8 cellular contexts compared by ENCODE assay signal in genomic region chr1:203593723-203594122, GRCh38. TPM values are rescaled to one million over a fixed set of nuclear protein-coding genes. Genes with fewer than 3 reads are reported as not detected.
DNase-seq lines count a peak whose midpoint lies in the region; ATAC-seq and TF ChIP-seq lines count a peak whose summit lies in the region.

No MANE protein-coding gene starts in this region.

- no peak for ATAC-seq in HG03571 (IDR thresholded peaks at IDR 0.05; ENCODE audit: unreplicated experiment)

- no peaks in the 10 kb centered on the region for H3K9me3 ChIP-seq in BE2C

- peak; percentile 33 for TF ChIP-seq CTCF in BE2C (IDR thresholded peaks at IDR 0.05; ENCODE audit: low read depth, low read length)
- peak; percentile 10; the same call in 1 of the 2 replicates for TF ChIP-seq CTCF in LNCaP clone FGC (IDR thresholded peaks at IDR 0.05; ENCODE audit: control insufficient read depth, extremely low read depth, insufficient read depth)

- no peak overlapping the region for H3K4me3 Mint-ChIP-seq in activated CD4-positive, alpha-beta T cell treated with anti-CD3 and anti-CD28 coated beads, Interleukin-2, amount 10 ng/mL, durations not matched to agents 7 days and 5 days

- H3K27me3 Mint-ChIP-seq in activated CD4-positive, alpha-beta T cell treated with anti-CD3 and anti-CD28 coated beads, Interleukin-2, amount 10 ng/mL, durations not matched to agents 7 days and 5 days = peaks cover 5% of the 10 kb centered on the region

- CTCF ChIA-PET in activated CD4-positive, alpha-beta T cell treated with anti-CD3 and anti-CD28 coated beads, Interleukin-2, amount 10 ng/mL, durations not matched to agents 7 days and 5 days (lab: Charles Lee) = interaction anchor here (0.5 to 2.6 kb wide), 12 partner anchors 11 to 252 kb away, joined by 3 to 11 read pairs (median 4); partner anchors contain the start of gene ATP2B4

- no peaks in the 10 kb centered on the region for H3K36me3 ChIP-seq in BE2C

- no peak for DNase-seq in BE2C
- DNase-seq in LNCaP clone FGC (ENCODE audit: low read depth) = no peak
- peak; percentile 60 for DNase-seq in activated CD4-positive, alpha-beta T cell treated with anti-CD3 and anti-CD28 coated beads, Interleukin-2, amount 10 ng/mL, durations not matched to agents 7 days and 5 days
- DNase-seq in erythroblast (lab: John Stamatoyannopoulos, UW) = peak; percentile 26 to 54
- DNase-seq in stimulated activated CD4-positive, alpha-beta T cell treated with anti-CD3 and anti-CD28 coated beads, Interleukin-2, amount 100 ng/mL, for 24 hours = peak; percentile 54 to 60
- DNase-seq in iPS-NIHi7 (ENCODE audit: extremely low spot score) = no peak
- no peak for DNase-seq in NCI-H2029 (lab: John Stamatoyannopoulos, UW)

- H3K4me3 ChIP-seq in BE2C (ENCODE audit: low read depth, low read length) (no peak overlapping the region), LNCaP clone FGC (ENCODE audit: low read depth, low read length) (no peak overlapping the region)

- no peak for TF ChIP-seq POLR2A in erythroblast (IDR thresholded peaks at IDR 0.05; ENCODE audit: low read length)

- no peaks in the 10 kb centered on the region for H3K36me3 Mint-ChIP-seq in activated CD4-positive, alpha-beta T cell treated with anti-CD3 and anti-CD28 coated beads, Interleukin-2, amount 10 ng/mL, durations not matched to agents 7 days and 5 days (ENCODE audit: low read depth)

- no peaks in the 10 kb centered on the region for H3K9me3 Mint-ChIP-seq in activated CD4-positive, alpha-beta T cell treated with anti-CD3 and anti-CD28 coated beads, Interleukin-2, amount 10 ng/mL, durations not matched to agents 7 days and 5 days

- H3K27me3 ChIP-seq in BE2C = no peaks in the 10 kb centered on the region

- H3K4me1 Mint-ChIP-seq in activated CD4-positive, alpha-beta T cell treated with anti-CD3 and anti-CD28 coated beads, Interleukin-2, amount 10 ng/mL, durations not matched to agents 7 days and 5 days = peaks cover 18% of the 10 kb centered on the region

- POLR2A ChIA-PET in activated CD4-positive, alpha-beta T cell treated with anti-CD3 and anti-CD28 coated beads, Interleukin-2, amount 10 ng/mL, durations not matched to agents 7 days and 5 days (lab: Charles Lee) = no interaction called here

- peaks cover 3% of the 10 kb centered on the region; the same call in 1 of the 2 replicates for H3K4me1 ChIP-seq in BE2C

- peak overlapping the region; percentile 60 for H3K27ac Mint-ChIP-seq in activated CD4-positive, alpha-beta T cell treated with anti-CD3 and anti-CD28 coated beads, Interleukin-2, amount 10 ng/mL, durations not matched to agents 7 days and 5 days

RNA-seq across cellular contexts. Expression of gene ATP2B4, which starts 32.9 kb away (rescaled TPM):
- polyA plus RNA-seq in BE2C (2012; ENCODE audit: insufficient read depth, insufficient read length, low read depth) = 2.6 TPM
- total RNA-seq in activated CD4-positive, alpha-beta T cell treated with anti-CD3 and anti-CD28 coated beads, Interleukin-2, amount 10 ng/mL, durations not matched to agents 7 days and 5 days = 10 to 100 TPM; 77.8 to 82.4 TPM

Comparison
In these comparisons a context has a peak if more than half of its experiments do, and no peak if none do; other contexts are left out.
1. DNase-seq: peak in activated CD4-positive, alpha-beta T cell treated with anti-CD3 and anti-CD28 coated beads, Interleukin-2, amount 10 ng/mL, durations not matched to agents 7 days and 5 days (single experiment), erythroblast (2 of 2) and stimulated activated CD4-positive, alpha-beta T cell treated with anti-CD3 and anti-CD28 coated beads, Interleukin-2, amount 100 ng/mL, for 24 hours (2 of 2); none in BE2C (single experiment), LNCaP clone FGC (single experiment), iPS-NIHi7 (single experiment) and NCI-H2029 (single experiment).